In the genomic region with DNA sequence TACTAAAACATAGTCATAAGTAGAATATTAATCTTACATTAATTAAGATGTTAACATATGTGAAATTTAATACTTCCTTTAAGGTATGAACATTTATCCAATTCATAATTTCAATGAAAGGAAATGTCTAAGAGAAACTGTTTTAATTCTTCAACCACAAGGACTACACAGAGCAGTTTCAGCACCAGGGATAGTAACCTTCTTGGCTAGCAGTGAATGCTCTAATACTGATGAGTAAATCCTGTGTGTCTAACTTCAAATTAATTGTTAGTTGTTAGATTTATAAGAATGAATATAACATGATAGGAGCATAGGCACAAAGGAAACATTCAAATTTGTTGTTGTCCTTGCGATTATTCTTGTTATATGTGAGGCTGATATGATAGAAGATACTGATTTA, we compare ENCODE assay signal across 13 cellular contexts. TPM values are rescaled to one million over a fixed set of nuclear protein-coding genes. Genes with fewer than 3 reads are reported as not detected.
DNase-seq lines count a peak whose midpoint lies in the region; ATAC-seq and TF ChIP-seq lines count a peak whose summit lies in the region.
"Had no signal": no experiment of that assay in that cellular context is flagged by ENCODE, and none has a peak within 500 bp of the region (broad histone marks: within the 10 kb centered on the region; RNA-seq: fewer than 3 reads in every experiment).

No MANE protein-coding gene starts in this region.

- no peak overlapping the region for H3K4me2 ChIP-seq in GM23248 (ENCODE audit: unreplicated experiment)
- no peak overlapping the region for H3K4me2 ChIP-seq in PC-3 (ENCODE audit: low read length)
- H3K4me2 ChIP-seq: KMS-11 had no signal

- H3K27me3 ChIP-seq in GM23248 (replicated peaks; ENCODE audit: insufficient read depth) (no peaks in the 10 kb centered on the region), PC-3 (ENCODE audit: low read length) (no peaks in the 10 kb centered on the region)

- peak; percentile 71 for DNase-seq in GM23248
- peak; percentile 62 for DNase-seq in PC-3
- peak; percentile 10 to 38 for DNase-seq in dermis microvascular lymphatic vessel endothelial cell (ENCODE audit: low read depth in 2 of 2)
- peak; percentile 31 to 72 for DNase-seq in lung microvascular endothelial cell (ENCODE audit: low read depth in 2 of 2)
- DNase-seq in T1000 (lab: John Stamatoyannopoulos, UW): no peak
- DNase-seq in AG08395 (ENCODE audit: low spot score): no peak
- no peak for DNase-seq in GOT3 (lab: John Stamatoyannopoulos, UW)
- DNase-seq: activated CD8-positive, alpha-beta memory T cell treated with anti-CD3 and anti-CD28 coated beads for 24 hours; substantia nigra; SW 1271 had no signal

- ATAC-seq in PC-3 (peak; percentile 37; the same call in 1 of the 2 replicates), GM19452 (IDR thresholded peaks at IDR 0.05; ENCODE audit: unreplicated experiment) (no peak)
- ATAC-seq: left lobe of liver had no signal

- no peak overlapping the region for H3K4me3 ChIP-seq in GM23248
- no peak overlapping the region for H3K4me3 ChIP-seq in PC-3 (ENCODE audit: low read length)

- TF ChIP-seq CTCF in PC-3 (conservative IDR thresholded peaks at IDR 0.05; ENCODE audit: low read depth, low read length): no peak

- no peak overlapping the region for H3K27ac ChIP-seq in GM23248
- no peak overlapping the region for H3K27ac ChIP-seq in PC-3 (ENCODE audit: low read length)
- H3K27ac ChIP-seq: KMS-11 had no signal

- WGBS in GM23248 (ENCODE audit: low coverage in 1 of 2, low lambda C conversion rate in 2 of 2, missing lambda C conversion rate in 2 of 2), 2 experiments: 77 to 94% methylated on average over 1 of the region's 1 CpG

- no peak overlapping the region for H2AFZ ChIP-seq in GM23248
- no peak overlapping the region for H2AFZ ChIP-seq in PC-3 (ENCODE audit: low read length)

- H3K9me2 ChIP-seq in GM23248 (ENCODE audit: insufficient read depth) (no peaks in the 10 kb centered on the region), PC-3 (replicated peaks; ENCODE audit: low read length) (no peaks in the 10 kb centered on the region)

- no peaks in the 10 kb centered on the region for H3K4me1 ChIP-seq in GM23248 (ENCODE audit: insufficient read depth)
- peaks cover 11% of the 10 kb centered on the region for H3K4me1 ChIP-seq in PC-3 (ENCODE audit: insufficient read depth, low read length)

- in situ Hi-C loops in GM23248 (cut with MboI): no loop called here

- CTCF ChIA-PET in PC-3 (lab: Charles Lee): no interaction called here

- H3K9ac ChIP-seq in GM23248 (no peak overlapping the region), PC-3 (ENCODE audit: low read length) (no peak overlapping the region)
- H3K9ac ChIP-seq: KMS-11 had no signal

- H3F3A ChIP-seq in GM23248 (ENCODE audit: insufficient read depth): no peaks in the 10 kb centered on the region
- no peaks in the 10 kb centered on the region for H3F3A ChIP-seq in PC-3 (ENCODE audit: low read length, unreplicated experiment)

- intact Hi-C loops in PC-3 (cut with micrococcal nuclease): no loop called here

- H3K9me3 ChIP-seq in GM23248 (ENCODE audit: low read depth) (no peaks in the 10 kb centered on the region), PC-3 (ENCODE audit: low read length) (no peaks in the 10 kb centered on the region)

- H3K36me3 ChIP-seq in GM23248 (ENCODE audit: low read depth): no peaks in the 10 kb centered on the region
- H3K36me3 ChIP-seq in PC-3 (ENCODE audit: low read depth, low read length): no peaks in the 10 kb centered on the region

- POLR2A ChIA-PET in PC-3 (lab: Charles Lee; ENCODE audit: unreplicated experiment): no interaction called here

- no TSS peak for BruUV-seq in PC-3 (replicated peaks; lab: Mats Ljungman, UMichigan)

- H4K20me1 ChIP-seq in GM23248 (ENCODE audit: insufficient read depth) (no peaks in the 10 kb centered on the region), PC-3 (ENCODE audit: low read length) (no peaks in the 10 kb centered on the region)

- no peaks in the 10 kb centered on the region for H3K79me2 ChIP-seq in GM23248 (ENCODE audit: insufficient read depth)
- no peaks in the 10 kb centered on the region for H3K79me2 ChIP-seq in PC-3 (ENCODE audit: low read length)

RNA-seq across cellular contexts. Expression of gene NBEA, which starts 15.6 kb away (rescaled TPM):
- 3.7 and 5.7 TPM in 2 replicates for total RNA-seq in GM23248 (2014; rRNA removed; shearing (Covaris generic))
- polyA plus RNA-seq in GM23248 (2016; fragmentation: Nextera tagmentation; extraction: Ambion mirVana): 1.8 and 1.9 TPM in 2 replicates
- total RNA-seq in PC-3 (2014; rRNA removed): 4.4 and 6.2 TPM in 2 replicates
- total RNA-seq in dermis microvascular lymphatic vessel endothelial cell: 0.90 and 1.3 TPM in 2 replicates
- 0.65 and 1.4 TPM in 2 replicates for total RNA-seq in lung microvascular endothelial cell

Comparison
In these comparisons a context has a peak if more than half of its experiments do, and no peak if none do; other contexts are left out.
1. DNase-seq: peak in GM23248 (single experiment), PC-3 (single experiment), dermis microvascular lymphatic vessel endothelial cell (2 of 2) and lung microvascular endothelial cell (2 of 2); none in T1000 (single experiment), AG08395 (single experiment) and GOT3 (single experiment).